ENCODE assay signal across 23 cellular contexts in genomic region chr9:37342493-37342892, GRCh38.
"Had no signal": no experiment of that assay in that cellular context is flagged by ENCODE, and none has a peak within 500 bp of the region (broad histone marks: within the 10 kb centered on the region; RNA-seq: fewer than 3 reads in every experiment).

No MANE protein-coding gene starts in this region.

- H3K9me3 Mint-ChIP-seq: central memory CD8-positive, alpha-beta T cell; nephron progenitor cell; stimulated activated memory B cell treated with anti-CD40 and anti-IgM and Interleukin-4, amounts not matched to agents 10 μg/mL and 1 μg/mL and 100 μg/mL, for 72 hours had no signal

- FAIRE-seq: frontal cortex, keratinocyte had no signal

- H3K27ac Mint-ChIP-seq: nephron progenitor cell; stimulated activated memory B cell treated with anti-CD40 and anti-IgM and Interleukin-4, amounts not matched to agents 10 μg/mL and 1 μg/mL and 100 μg/mL, for 72 hours had no signal

- H3K9me3 ChIP-seq: colonic mucosa, spleen, upper lobe of right lung had no signal

- H3K27me3 Mint-ChIP-seq: central memory CD8-positive, alpha-beta T cell; stimulated activated memory B cell treated with anti-CD40 and anti-IgM and Interleukin-4, amounts not matched to agents 10 μg/mL and 1 μg/mL and 100 μg/mL, for 72 hours had no signal

- DNase-seq: activated CD4-positive, alpha-beta T cell treated with anti-CD3 and anti-CD28 coated beads, Interleukin-2, amount 50 U/mL, for 1 hour; activated CD4-positive, CD25-positive, alpha-beta regulatory T cell treated with anti-CD3 and anti-CD28 coated beads, Interleukin-2, amount 50 U/mL, for 72 hours; activated CD8-positive, alpha-beta memory T cell treated with anti-CD3 and anti-CD28 coated beads, Interleukin-2, amount 50 U/mL, for 48 hours; activated effector memory CD4-positive, alpha-beta T cell treated with Interleukin-2 at 50 U/mL for 16 hours; activated naive CD4-positive, alpha-beta T cell treated with anti-CD3 and anti-CD28 coated beads, Interleukin-2, amount 50 U/mL, for 16 hours; activated T-cell treated with anti-CD3 and anti-CD28 coated beads, Interleukin-2, amount 50 U/mL, for 48 hours; aorta; brain microvascular endothelial cell; colonic mucosa; head of caudate nucleus; midbrain; nephron progenitor cell; occipital lobe; posterior cingulate gyrus; retina; spleen; stimulated activated CD4-positive, alpha-beta T cell treated with anti-CD3 and anti-CD28 coated beads, Interleukin-4, amount 100 ng/mL, for 4 hours; upper lobe of right lung had no signal

- H3K36me3 ChIP-seq: brain microvascular endothelial cell, colonic mucosa, upper lobe of right lung had no signal

- H3K4me3 ChIP-seq: colonic mucosa, lung, spleen, upper lobe of right lung had no signal

- H3K4me1 ChIP-seq: colonic mucosa, upper lobe of right lung had no signal

- H3K27ac ChIP-seq: brain microvascular endothelial cell, colonic mucosa, upper lobe of right lung had no signal

- H3K27me3 ChIP-seq: brain microvascular endothelial cell, colonic mucosa, spleen, upper lobe of right lung had no signal

- H3K4me3 Mint-ChIP-seq: central memory CD8-positive, alpha-beta T cell; nephron progenitor cell; stimulated activated memory B cell treated with anti-CD40 and anti-IgM and Interleukin-4, amounts not matched to agents 10 μg/mL and 1 μg/mL and 100 μg/mL, for 72 hours had no signal

- ATAC-seq: upper lobe of right lung had no signal
